In the genomic region with DNA sequence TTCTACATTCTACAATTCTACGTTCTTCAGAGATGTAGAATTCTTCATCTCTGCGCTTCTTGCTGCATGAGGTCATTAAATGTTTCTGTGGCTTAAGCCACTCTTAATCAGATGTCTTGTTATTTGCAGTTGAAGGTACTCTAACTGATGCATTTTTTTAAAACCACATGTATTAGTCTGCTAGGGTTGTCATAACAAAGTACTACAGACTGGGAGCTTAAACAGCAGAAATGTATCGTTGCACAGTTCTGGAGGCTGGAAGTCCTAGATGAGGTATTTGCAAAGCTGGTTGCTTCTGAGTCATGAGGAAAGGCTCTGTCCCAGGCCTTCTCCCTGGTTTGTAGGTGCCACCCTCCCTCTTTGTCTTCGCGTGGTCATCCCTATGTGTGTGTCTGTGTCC, we compare ENCODE assay signal across 10 cellular contexts.
DNase-seq lines count a peak whose midpoint lies in the region; ATAC-seq and TF ChIP-seq lines count a peak whose summit lies in the region.
"Had no signal": no experiment of that assay in that cellular context is flagged by ENCODE, and none has a peak within 500 bp of the region (broad histone marks: within the 10 kb centered on the region; RNA-seq: fewer than 3 reads in every experiment).

No MANE protein-coding gene starts in this region.

- H3K9me3 ChIP-seq in upper lobe of left lung: no peaks in the 10 kb centered on the region
- H3K9me3 ChIP-seq: testis had no signal

- peak; percentile 16 for ATAC-seq in foreskin keratinocyte
- ATAC-seq in upper lobe of left lung (ENCODE audit: low FRiP score in 2 of 2): peak; percentile 21 to 70
- no peak for ATAC-seq in esophagus mucosa
- ATAC-seq: right cardiac atrium had no signal

- peaks cover 41% of the 10 kb centered on the region for H3K27me3 ChIP-seq in foreskin keratinocyte
- no peaks in the 10 kb centered on the region for H3K27me3 ChIP-seq in upper lobe of left lung
- H3K27me3 ChIP-seq: testis had no signal

- H3K36me3 ChIP-seq in upper lobe of left lung: no peaks in the 10 kb centered on the region

- 86 to 90% methylated on average over 5 of the region's 5 CpGs for WGBS in upper lobe of left lung, 2 donors

- DNase-seq in HFF-Myc (ENCODE audit: extremely low read depth, low read depth) (peak; percentile 66), amniotic epithelial cell (ENCODE audit: low read depth) (peak; percentile 100), foreskin keratinocyte (peak; percentile 37 to 52), upper lobe of left lung (no peak), 8988T (no peak), COLO668 (lab: John Stamatoyannopoulos, UW; ENCODE audit: unreplicated experiment) (no peak)
- DNase-seq: DMS79, testis had no signal

- no peak for TF ChIP-seq POLR2A in upper lobe of left lung (IDR thresholded peaks at IDR 0.05)

- H3K4me3 ChIP-seq in HFF-Myc (replicated peaks; ENCODE audit: low read depth, low read length) (no peak overlapping the region), upper lobe of left lung (no peak overlapping the region)
- H3K4me3 ChIP-seq: testis had no signal

- H3K27ac ChIP-seq in foreskin keratinocyte (no peak overlapping the region), upper lobe of left lung (no peak overlapping the region)
- H3K27ac ChIP-seq: testis had no signal

- no peak for TF ChIP-seq EP300 in upper lobe of left lung (IDR thresholded peaks at IDR 0.05)

- H3K4me1 ChIP-seq in foreskin keratinocyte (no peaks in the 10 kb centered on the region), upper lobe of left lung (peaks cover 0 to 8% (median 0%) of the 10 kb centered on the region in 4 donors)
- H3K4me1 ChIP-seq: testis had no signal

- TF ChIP-seq CTCF in HFF-Myc (IDR thresholded peaks at IDR 0.05; ENCODE audit: low read depth, low read length, missing control alignments): no peak
- TF ChIP-seq CTCF in foreskin keratinocyte (conservative IDR thresholded peaks at IDR 0.05): no peak
- no peak for TF ChIP-seq CTCF in upper lobe of left lung (IDR thresholded peaks at IDR 0.05)

Comparison
In these comparisons a context has a peak if more than half of its experiments do, and no peak if none do; other contexts are left out.
1. DNase-seq: peak in HFF-Myc (single experiment), amniotic epithelial cell (single experiment) and foreskin keratinocyte (2 of 2); none in upper lobe of left lung (0 of 2), 8988T (single experiment) and COLO668 (single experiment).